ENCODE assay signal across 1 cellular context in the genomic region with DNA sequence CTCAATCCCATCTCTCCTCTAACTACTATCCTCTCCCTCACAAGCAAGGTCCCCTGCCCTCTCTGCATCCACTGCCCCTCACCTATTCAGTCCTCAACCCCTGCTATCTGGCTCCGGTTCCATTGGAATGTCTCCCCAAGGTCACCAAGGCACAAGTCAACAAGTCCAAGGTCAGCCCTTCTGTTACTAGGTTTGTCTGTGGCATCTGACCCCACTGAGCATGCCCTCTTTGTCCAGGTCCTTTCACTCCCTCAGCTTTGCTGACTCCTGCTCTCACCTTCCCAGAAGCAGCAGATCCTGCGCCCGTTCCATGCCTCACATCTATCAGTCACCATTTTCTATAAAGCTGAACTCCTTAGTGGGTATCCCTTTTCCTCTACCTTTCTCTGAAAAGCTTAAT.
TF ChIP-seq lines count a peak whose summit lies in the region.

No MANE protein-coding gene starts in this region.

TF ChIP-seq in HepG2, 621 proteins besides CTCF, POLR2A, EP300 and RAD21 (continued from another document and continues in another):
- TF ChIP-seq KIAA2018 (CRISPR knock-in tag; IDR thresholded peaks at IDR 0.05; ENCODE audit: borderline replicate concordance): no peak
- no peak for TF ChIP-seq ZFP41 (CRISPR knock-in tag; IDR thresholded peaks at IDR 0.05; ENCODE audit: borderline replicate concordance)
- peak; percentile 99 for TF ChIP-seq RARA (CRISPR knock-in tag; IDR thresholded peaks at IDR 0.05)
- TF ChIP-seq, protein P1, sequence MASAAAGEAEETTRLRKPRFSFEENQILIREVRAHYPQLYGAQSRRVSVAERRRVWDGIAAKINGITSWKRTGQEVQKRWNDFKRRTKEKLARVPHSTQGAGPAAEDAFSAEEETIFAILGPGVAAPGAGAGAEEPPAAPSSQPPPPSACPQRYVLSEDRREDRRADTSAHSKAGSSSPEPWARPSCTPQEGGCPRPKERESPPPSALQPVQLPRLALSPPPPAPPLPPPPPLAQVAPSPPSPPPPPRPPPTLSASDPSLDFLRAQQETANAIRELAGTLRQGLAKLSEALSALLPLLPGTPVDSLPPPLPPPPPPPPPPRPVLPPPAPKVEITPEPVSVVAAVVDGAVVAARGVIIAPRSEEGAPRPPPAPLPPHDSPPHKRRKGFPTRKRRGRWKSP (CRISPR knock-in tag; IDR thresholded peaks at IDR 0.05): peak; percentile 60; the same call in 1 of the 2 replicates
- TF ChIP-seq KDM1A (CRISPR knock-in tag; IDR thresholded peaks at IDR 0.05): no peak
- TF ChIP-seq PCBP1 (IDR thresholded peaks at IDR 0.05; ENCODE audit: borderline replicate concordance, low read depth, low read length): no peak
- TF ChIP-seq RFX5 (IDR thresholded peaks at IDR 0.05; ENCODE audit: low read depth, low read length): no peak
- TF ChIP-seq ZBTB49 (CRISPR knock-in tag; IDR thresholded peaks at IDR 0.05; ENCODE audit: borderline replicate concordance): no peak
- TF ChIP-seq ZNF260 (CRISPR knock-in tag; IDR thresholded peaks at IDR 0.05; ENCODE audit: borderline replicate concordance, low read depth): no peak
- peak; percentile 51; the same call in 1 of the 2 replicates for TF ChIP-seq MIXL1 (CRISPR knock-in tag; IDR thresholded peaks at IDR 0.05)
- no peak for TF ChIP-seq ZNF709 (CRISPR knock-in tag; IDR thresholded peaks at IDR 0.05)
- TF ChIP-seq KDM2A (CRISPR knock-in tag; IDR thresholded peaks at IDR 0.05; ENCODE audit: borderline replicate concordance, low read depth): peak; percentile 30; the same call in 1 of the 2 replicates
- TF ChIP-seq CREB3 (CRISPR knock-in tag; IDR thresholded peaks at IDR 0.05): no peak
- TF ChIP-seq ZNF136 (CRISPR knock-in tag; IDR thresholded peaks at IDR 0.05; ENCODE audit: low read depth): no peak
- no peak; the same call in 1 of the 2 replicates for TF ChIP-seq REPIN1 (CRISPR knock-in tag; IDR thresholded peaks at IDR 0.05; ENCODE audit: borderline replicate concordance, low read depth)
- no peak for TF ChIP-seq TCF7L2 (IDR thresholded peaks at IDR 0.05; ENCODE audit: low read depth, low read length)
- no peak for TF ChIP-seq ZNF552 (CRISPR knock-in tag; IDR thresholded peaks at IDR 0.05; ENCODE audit: borderline replicate concordance)
- TF ChIP-seq LBX2 (CRISPR knock-in tag; IDR thresholded peaks at IDR 0.05; ENCODE audit: borderline replicate concordance): no peak
- no peak for TF ChIP-seq KDM5A (IDR thresholded peaks at IDR 0.05; ENCODE audit: borderline replicate concordance, low read length)
- no peak for TF ChIP-seq ZNF496 (CRISPR knock-in tag; IDR thresholded peaks at IDR 0.05; ENCODE audit: insufficient replicate concordance)
- peak; percentile 42; the same call in 1 of the 2 replicates for TF ChIP-seq ZC3H13 (CRISPR knock-in tag; IDR thresholded peaks at IDR 0.05)
- TF ChIP-seq, protein P2, sequence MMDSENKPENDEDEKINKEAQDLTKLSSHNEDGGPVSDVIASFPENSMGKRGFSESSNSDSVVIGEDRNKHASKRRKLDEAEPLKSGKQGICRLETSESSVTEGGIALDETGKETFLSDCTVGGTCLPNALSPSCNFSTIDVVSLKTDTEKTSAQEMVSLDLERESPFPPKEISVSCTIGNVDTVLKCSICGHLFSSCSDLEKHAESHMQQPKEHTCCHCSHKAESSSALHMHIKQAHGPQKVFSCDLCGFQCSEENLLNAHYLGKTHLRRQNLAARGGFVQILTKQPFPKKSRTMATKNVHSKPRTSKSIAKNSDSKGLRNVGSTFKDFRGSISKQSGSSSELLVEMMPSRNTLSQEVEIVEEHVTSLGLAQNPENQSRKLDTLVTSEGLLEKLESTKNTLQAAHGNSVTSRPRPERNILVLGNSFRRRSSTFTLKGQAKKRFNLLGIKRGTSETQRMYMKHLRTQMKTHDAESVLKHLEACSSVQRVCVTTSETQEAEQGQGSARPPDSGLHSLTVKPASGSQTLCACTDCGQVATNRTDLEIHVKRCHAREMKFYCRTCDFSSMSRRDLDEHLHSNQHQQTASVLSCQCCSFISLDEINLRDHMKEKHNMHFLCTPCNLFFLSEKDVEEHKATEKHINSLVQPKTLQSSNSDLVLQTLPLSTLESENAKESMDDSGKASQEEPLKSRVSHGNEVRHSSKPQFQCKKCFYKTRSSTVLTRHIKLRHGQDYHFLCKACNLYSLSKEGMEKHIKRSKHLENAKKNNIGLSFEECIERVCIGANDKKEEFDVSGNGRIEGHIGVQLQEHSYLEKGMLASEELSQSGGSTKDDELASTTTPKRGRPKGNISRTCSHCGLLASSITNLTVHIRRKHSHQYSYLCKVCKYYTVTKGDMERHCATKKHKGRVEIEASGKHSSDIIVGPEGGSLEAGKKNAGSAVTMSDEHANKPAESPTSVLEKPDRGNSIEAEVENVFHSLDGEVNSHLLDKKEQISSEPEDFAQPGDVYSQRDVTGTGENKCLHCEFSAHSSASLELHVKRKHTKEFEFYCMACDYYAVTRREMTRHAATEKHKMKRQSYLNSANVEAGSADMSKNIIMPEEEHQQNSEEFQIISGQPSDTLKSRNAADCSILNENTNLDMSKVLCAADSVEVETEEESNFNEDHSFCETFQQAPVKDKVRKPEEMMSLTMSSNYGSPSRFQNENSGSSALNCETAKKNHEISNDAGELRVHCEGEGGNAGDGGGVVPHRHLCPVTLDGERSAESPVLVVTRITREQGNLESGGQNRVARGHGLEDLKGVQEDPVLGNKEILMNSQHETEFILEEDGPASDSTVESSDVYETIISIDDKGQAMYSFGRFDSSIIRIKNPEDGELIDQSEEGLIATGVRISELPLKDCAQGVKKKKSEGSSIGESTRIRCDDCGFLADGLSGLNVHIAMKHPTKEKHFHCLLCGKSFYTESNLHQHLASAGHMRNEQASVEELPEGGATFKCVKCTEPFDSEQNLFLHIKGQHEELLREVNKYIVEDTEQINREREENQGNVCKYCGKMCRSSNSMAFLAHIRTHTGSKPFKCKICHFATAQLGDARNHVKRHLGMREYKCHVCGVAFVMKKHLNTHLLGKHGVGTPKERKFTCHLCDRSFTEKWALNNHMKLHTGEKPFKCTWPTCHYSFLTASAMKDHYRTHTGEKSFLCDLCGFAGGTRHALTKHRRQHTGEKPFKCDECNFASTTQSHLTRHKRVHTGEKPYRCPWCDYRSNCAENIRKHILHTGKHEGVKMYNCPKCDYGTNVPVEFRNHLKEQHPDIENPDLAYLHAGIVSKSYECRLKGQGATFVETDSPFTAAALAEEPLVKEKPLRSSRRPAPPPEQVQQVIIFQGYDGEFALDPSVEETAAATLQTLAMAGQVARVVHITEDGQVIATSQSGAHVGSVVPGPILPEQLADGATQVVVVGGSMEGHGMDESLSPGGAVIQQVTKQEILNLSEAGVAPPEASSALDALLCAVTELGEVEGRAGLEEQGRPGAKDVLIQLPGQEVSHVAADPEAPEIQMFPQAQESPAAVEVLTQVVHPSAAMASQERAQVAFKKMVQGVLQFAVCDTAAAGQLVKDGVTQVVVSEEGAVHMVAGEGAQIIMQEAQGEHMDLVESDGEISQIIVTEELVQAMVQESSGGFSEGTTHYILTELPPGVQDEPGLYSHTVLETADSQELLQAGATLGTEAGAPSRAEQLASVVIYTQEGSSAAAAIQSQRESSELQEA (CRISPR knock-in tag; IDR thresholded peaks at IDR 0.05; ENCODE audit: not compliant biosample characterization): no peak
- TF ChIP-seq PHF20 (CRISPR knock-in tag; IDR thresholded peaks at IDR 0.05): no peak
- no peak for TF ChIP-seq ZNF484 (CRISPR knock-in tag; IDR thresholded peaks at IDR 0.05; ENCODE audit: borderline replicate concordance, low read depth)
- no peak for TF ChIP-seq TBP (CRISPR knock-in tag; IDR thresholded peaks at IDR 0.05)
- TF ChIP-seq ZNF441 (CRISPR knock-in tag; IDR thresholded peaks at IDR 0.05; ENCODE audit: borderline replicate concordance): peak; percentile 40; the same call in 1 of the 2 replicates
- peak; percentile 65; the same call in 1 of the 2 replicates for TF ChIP-seq SIX4 (CRISPR knock-in tag; IDR thresholded peaks at IDR 0.05)
- TF ChIP-seq ZNF780A (CRISPR knock-in tag; IDR thresholded peaks at IDR 0.05): no peak
- peak; percentile 34; the same call in 1 of the 2 replicates for TF ChIP-seq ZKSCAN8 (CRISPR knock-in tag; IDR thresholded peaks at IDR 0.05; ENCODE audit: borderline replicate concordance)
- TF ChIP-seq AHR (CRISPR knock-in tag; IDR thresholded peaks at IDR 0.05): no peak
- no peak for TF ChIP-seq NFYC (CRISPR knock-in tag; IDR thresholded peaks at IDR 0.05)
- 0 out of 2 replicates have a peak, but pooled peaks have one; percentile 15 for TF ChIP-seq ZNF350 (CRISPR knock-in tag; IDR thresholded peaks at IDR 0.05; ENCODE audit: borderline replicate concordance, low read depth)
- TF ChIP-seq, protein P3, sequence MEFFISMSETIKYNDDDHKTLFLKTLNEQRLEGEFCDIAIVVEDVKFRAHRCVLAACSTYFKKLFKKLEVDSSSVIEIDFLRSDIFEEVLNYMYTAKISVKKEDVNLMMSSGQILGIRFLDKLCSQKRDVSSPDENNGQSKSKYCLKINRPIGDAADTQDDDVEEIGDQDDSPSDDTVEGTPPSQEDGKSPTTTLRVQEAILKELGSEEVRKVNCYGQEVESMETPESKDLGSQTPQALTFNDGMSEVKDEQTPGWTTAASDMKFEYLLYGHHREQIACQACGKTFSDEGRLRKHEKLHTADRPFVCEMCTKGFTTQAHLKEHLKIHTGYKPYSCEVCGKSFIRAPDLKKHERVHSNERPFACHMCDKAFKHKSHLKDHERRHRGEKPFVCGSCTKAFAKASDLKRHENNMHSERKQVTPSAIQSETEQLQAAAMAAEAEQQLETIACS (CRISPR knock-in tag; IDR thresholded peaks at IDR 0.05): no peak
- TF ChIP-seq RBM22 (optimal IDR thresholded peaks at IDR 0.05; ENCODE audit: low read length): peak; percentile 87
- TF ChIP-seq ZKSCAN5 (CRISPR knock-in tag; IDR thresholded peaks at IDR 0.05): no peak
